Comparison of ENCODE assay signal across 19 cellular contexts in genomic region chr11:104736503-104736902, GRCh38.
"Had no signal": no experiment of that assay in that cellular context is flagged by ENCODE, and none has a peak within 500 bp of the region (broad histone marks: within the 10 kb centered on the region; RNA-seq: fewer than 3 reads in every experiment).

No MANE protein-coding gene starts in this region.

- H3K9me3 Mint-ChIP-seq: nephron progenitor cell; stimulated activated naive B cell treated with anti-CD40 and anti-IgM and Interleukin-4, amounts not matched to agents 10 μg/mL and 1 μg/mL and 100 μg/mL, for 72 hours had no signal

- H3K27me3 Mint-ChIP-seq: stimulated activated naive B cell treated with anti-CD40 and anti-IgM and Interleukin-4, amounts not matched to agents 10 μg/mL and 1 μg/mL and 100 μg/mL, for 72 hours; type B pancreatic cell had no signal

- H3K4me3 Mint-ChIP-seq: nephron progenitor cell; stimulated activated naive B cell treated with anti-CD40 and anti-IgM and Interleukin-4, amounts not matched to agents 10 μg/mL and 1 μg/mL and 100 μg/mL, for 72 hours; type B pancreatic cell had no signal

- H3K36me3 ChIP-seq: adrenal gland, right lobe of liver, spleen had no signal

- H3K27ac Mint-ChIP-seq: nephron progenitor cell; stimulated activated naive B cell treated with anti-CD40 and anti-IgM and Interleukin-4, amounts not matched to agents 10 μg/mL and 1 μg/mL and 100 μg/mL, for 72 hours; type B pancreatic cell had no signal

- H3K4me1 ChIP-seq: adrenal gland, psoas muscle, right lobe of liver had no signal

- H3K9me3 ChIP-seq: adrenal gland, mucosa of descending colon, psoas muscle, right lobe of liver, spleen had no signal

- ATAC-seq: left colon; mucosa of descending colon; psoas muscle; stimulated activated naive B cell treated with anti-CD40 and anti-IgM and Interleukin-4, amounts not matched to agents 10 μg/mL and 1 μg/mL and 100 μg/mL, for 72 hours had no signal

- H3K4me3 ChIP-seq: adrenal gland, mucosa of descending colon, psoas muscle, right lobe of liver, spleen had no signal

- H3K36me3 Mint-ChIP-seq: stimulated activated naive B cell treated with anti-CD40 and anti-IgM and Interleukin-4, amounts not matched to agents 10 μg/mL and 1 μg/mL and 100 μg/mL, for 72 hours; type B pancreatic cell had no signal

- H3K27ac ChIP-seq: adrenal gland, psoas muscle, right lobe of liver, spleen had no signal

- DNase-seq: activated CD4-positive, alpha-beta T cell treated with anti-CD3 and anti-CD28 coated beads, Interleukin-2, amount 50 U/mL, for 4 hours; activated naive CD4-positive, alpha-beta T cell treated with anti-CD3 and anti-CD28 coated beads, Interleukin-2, amount 50 U/mL, for 16 hours; activated T-cell treated with anti-CD3 and anti-CD28 coated beads, Interleukin-2, amount 50 U/mL, for 1 hour; adrenal gland; caudate nucleus; cortex of kidney; effector memory CD4-positive, alpha-beta T cell; hippocampal formation; left colon; mammary epithelial cell; mucosa of descending colon; nephron progenitor cell; psoas muscle; right lobe of liver; spleen; stimulated activated CD4-positive, alpha-beta T cell treated with anti-CD3 and anti-CD28 coated beads, Interleukin-2, amount 100 ng/mL, for 24 hours; stimulated activated naive B cell treated with anti-CD40 and anti-IgM and Interleukin-4, amounts not matched to agents 10 μg/mL and 1 μg/mL and 100 μg/mL, for 72 hours; substantia nigra had no signal

- H3K27me3 ChIP-seq: adrenal gland, right lobe of liver, spleen had no signal
